8 cellular contexts compared by ENCODE assay signal in the genomic region with DNA sequence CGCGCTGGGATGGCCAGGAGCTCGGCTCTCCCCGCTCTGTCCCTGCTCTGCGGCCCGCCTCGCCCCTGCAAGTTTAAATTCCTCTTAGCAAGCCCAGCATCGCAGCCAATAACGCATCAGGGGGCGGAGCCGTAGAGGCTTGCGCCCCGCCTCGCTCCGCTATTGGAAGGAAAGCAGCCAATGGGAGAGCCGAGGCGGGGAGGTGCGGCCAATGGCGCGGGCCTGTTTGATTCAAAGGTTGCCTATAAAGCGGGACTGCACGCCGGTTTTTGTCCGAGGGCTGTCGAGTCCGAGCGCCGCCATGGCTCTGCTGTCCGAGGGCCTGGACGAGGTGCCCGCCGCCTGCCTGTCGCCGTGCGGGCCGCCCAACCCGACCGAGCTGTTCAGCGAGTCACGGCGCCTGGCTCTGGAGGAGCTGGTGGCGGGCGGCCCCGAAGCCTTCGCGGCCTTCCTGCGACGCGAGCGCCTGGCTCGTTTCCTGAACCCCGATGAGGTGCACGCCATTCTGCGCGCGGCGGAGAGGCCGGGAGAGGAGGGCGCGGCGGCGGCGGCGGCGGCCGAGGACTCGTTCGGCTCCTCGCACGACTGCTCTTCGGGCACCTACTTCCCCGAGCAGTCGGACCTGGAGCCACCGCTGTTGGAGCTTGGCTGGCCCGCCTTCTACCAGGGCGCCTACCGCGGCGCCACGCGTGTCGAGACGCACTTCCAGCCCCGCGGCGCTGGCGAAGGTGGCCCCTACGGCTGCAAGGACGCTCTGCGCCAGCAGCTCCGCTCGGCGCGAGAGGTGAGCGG. TPM values are rescaled to one million over a fixed set of nuclear protein-coding genes. Genes with fewer than 3 reads are reported as not detected.
DNase-seq lines count a peak whose midpoint lies in the region; ATAC-seq and TF ChIP-seq lines count a peak whose summit lies in the region.

TSS of gene FAM83D (plus strand) at position 276 of the 792 bp plus-strand sequence. CDS start at position 302, 26 bp downstream.

- H3K27ac ChIP-seq in C4-2B = peak within 1 kb of the TSS; percentile 94
- peak within 1 kb of the TSS in 1 of 2 donors; percentile 33 for H3K27ac ChIP-seq in left lung

- H3K27ac Mint-ChIP-seq in activated CD4-positive, alpha-beta T cell treated with anti-CD3 and anti-CD28 coated beads, Interleukin-2, amount 10 ng/mL, durations not matched to agents 24 days and 14 days = peak within 1 kb of the TSS; percentile 77
- peak within 1 kb of the TSS; percentile 61 for H3K27ac Mint-ChIP-seq in dendritic cell treated with granulocyte-macrophage colony-stimulating factor and Interleukin-4, amounts not matched to agents 40 ng/mL and 50 ng/mL, for 4 days

- no peaks in the 10 kb centered on the region for H3K36me3 ChIP-seq in left lung

- H3K4me1 ChIP-seq in left lung = peaks cover 0 to 18% of the 10 kb centered on the region in 2 donors

- no peaks in the 10 kb centered on the region for H3K9me3 Mint-ChIP-seq in activated CD4-positive, alpha-beta T cell treated with anti-CD3 and anti-CD28 coated beads, Interleukin-2, amount 10 ng/mL, durations not matched to agents 24 days and 14 days
- H3K9me3 Mint-ChIP-seq in dendritic cell treated with granulocyte-macrophage colony-stimulating factor and Interleukin-4, amounts not matched to agents 40 ng/mL and 50 ng/mL, for 4 days = no peaks in the 10 kb centered on the region

- H3K27me3 ChIP-seq in left lung = no peaks in the 10 kb centered on the region

- H3K4me3 ChIP-seq in left lung = peak within 1 kb of the TSS; percentile 66 to 73

- no peaks in the 10 kb centered on the region for H3K9me3 ChIP-seq in left lung

- peak within 1 kb of the TSS; percentile 79 for H3K4me3 Mint-ChIP-seq in activated CD4-positive, alpha-beta T cell treated with anti-CD3 and anti-CD28 coated beads, Interleukin-2, amount 10 ng/mL, durations not matched to agents 24 days and 14 days
- H3K4me3 Mint-ChIP-seq in dendritic cell treated with granulocyte-macrophage colony-stimulating factor and Interleukin-4, amounts not matched to agents 40 ng/mL and 50 ng/mL, for 4 days = peak within 1 kb of the TSS; percentile 78

- intact Hi-C loops in activated CD4-positive, alpha-beta T cell treated with anti-CD3 and anti-CD28 coated beads, Interleukin-2, amount 10 ng/mL, durations not matched to agents 24 days and 14 days (cut with micrococcal nuclease) = loop anchor here (1.0 to 5.0 kb wide), 4 partner anchors 36 to 155 kb away; partner anchors contain the start of gene DHX35
- intact Hi-C loops in dendritic cell treated with granulocyte-macrophage colony-stimulating factor and Interleukin-4, amounts not matched to agents 40 ng/mL and 50 ng/mL, for 4 days (cut with micrococcal nuclease) = loop anchor here (1.0 to 2.0 kb wide), 2 partner anchors 36 to 122 kb away; partner anchors contain the start of gene DHX35
- intact Hi-C loops in left lung (cut with DNase I) = loop anchor here in 1 of 2 donors (5.0 kb wide), 1 partner anchor 121 kb away; no protein-coding TSS in a partner anchor

- peaks cover 32% of the 10 kb centered on the region for H3K4me1 Mint-ChIP-seq in activated CD4-positive, alpha-beta T cell treated with anti-CD3 and anti-CD28 coated beads, Interleukin-2, amount 10 ng/mL, durations not matched to agents 24 days and 14 days
- H3K4me1 Mint-ChIP-seq in dendritic cell treated with granulocyte-macrophage colony-stimulating factor and Interleukin-4, amounts not matched to agents 40 ng/mL and 50 ng/mL, for 4 days (ENCODE audit: low read depth) = peaks cover 22% of the 10 kb centered on the region

- TF ChIP-seq CTCF in C4-2B (conservative IDR thresholded peaks at IDR 0.05) (no peak; the same call in none of the 2 replicates), left lung (IDR thresholded peaks at IDR 0.05) (no peak)

- peak; percentile 86 for ATAC-seq in GM19372 (IDR thresholded peaks at IDR 0.05; ENCODE audit: low read depth, unreplicated experiment)
- peak; percentile 84 for ATAC-seq in HG03521 (IDR thresholded peaks at IDR 0.05; ENCODE audit: unreplicated experiment)
- peak; percentile 98 for ATAC-seq in left lung

- H3K27me3 Mint-ChIP-seq in activated CD4-positive, alpha-beta T cell treated with anti-CD3 and anti-CD28 coated beads, Interleukin-2, amount 10 ng/mL, durations not matched to agents 24 days and 14 days = no peaks in the 10 kb centered on the region
- no peaks in the 10 kb centered on the region for H3K27me3 Mint-ChIP-seq in dendritic cell treated with granulocyte-macrophage colony-stimulating factor and Interleukin-4, amounts not matched to agents 40 ng/mL and 50 ng/mL, for 4 days

- DNase-seq in NCI-H69 (lab: John Stamatoyannopoulos, UW) = peak; percentile 97
- DNase-seq in activated CD4-positive, alpha-beta T cell treated with anti-CD3 and anti-CD28 coated beads, Interleukin-2, amount 10 ng/mL, durations not matched to agents 24 days and 14 days = peak; percentile 99
- DNase-seq in left lung = peak; percentile 97
- DNase-seq in stimulated activated CD4-positive, alpha-beta T cell treated with anti-CD3 and anti-CD28 coated beads, Interleukin-2, amount 100 ng/mL, for 4 hours (ENCODE audit: low read depth) = peak; percentile 90

- peaks cover 27% of the 10 kb centered on the region for H3K36me3 Mint-ChIP-seq in activated CD4-positive, alpha-beta T cell treated with anti-CD3 and anti-CD28 coated beads, Interleukin-2, amount 10 ng/mL, durations not matched to agents 24 days and 14 days (ENCODE audit: low read depth)
- no peaks in the 10 kb centered on the region for H3K36me3 Mint-ChIP-seq in dendritic cell treated with granulocyte-macrophage colony-stimulating factor and Interleukin-4, amounts not matched to agents 40 ng/mL and 50 ng/mL, for 4 days (ENCODE audit: low read depth)

RNA-seq across cellular contexts. Expression of gene FAM83D, which starts in this region (rescaled TPM):
- 12.9 and 13.7 TPM in 2 replicates for total RNA-seq in activated CD4-positive, alpha-beta T cell treated with anti-CD3 and anti-CD28 coated beads, Interleukin-2, amount 10 ng/mL, durations not matched to agents 24 days and 14 days
- total RNA-seq in left lung = 1 to 10 TPM; 1.5 to 8.5 TPM
